ENCODE assay signal across 1 cellular context in the genomic region with DNA sequence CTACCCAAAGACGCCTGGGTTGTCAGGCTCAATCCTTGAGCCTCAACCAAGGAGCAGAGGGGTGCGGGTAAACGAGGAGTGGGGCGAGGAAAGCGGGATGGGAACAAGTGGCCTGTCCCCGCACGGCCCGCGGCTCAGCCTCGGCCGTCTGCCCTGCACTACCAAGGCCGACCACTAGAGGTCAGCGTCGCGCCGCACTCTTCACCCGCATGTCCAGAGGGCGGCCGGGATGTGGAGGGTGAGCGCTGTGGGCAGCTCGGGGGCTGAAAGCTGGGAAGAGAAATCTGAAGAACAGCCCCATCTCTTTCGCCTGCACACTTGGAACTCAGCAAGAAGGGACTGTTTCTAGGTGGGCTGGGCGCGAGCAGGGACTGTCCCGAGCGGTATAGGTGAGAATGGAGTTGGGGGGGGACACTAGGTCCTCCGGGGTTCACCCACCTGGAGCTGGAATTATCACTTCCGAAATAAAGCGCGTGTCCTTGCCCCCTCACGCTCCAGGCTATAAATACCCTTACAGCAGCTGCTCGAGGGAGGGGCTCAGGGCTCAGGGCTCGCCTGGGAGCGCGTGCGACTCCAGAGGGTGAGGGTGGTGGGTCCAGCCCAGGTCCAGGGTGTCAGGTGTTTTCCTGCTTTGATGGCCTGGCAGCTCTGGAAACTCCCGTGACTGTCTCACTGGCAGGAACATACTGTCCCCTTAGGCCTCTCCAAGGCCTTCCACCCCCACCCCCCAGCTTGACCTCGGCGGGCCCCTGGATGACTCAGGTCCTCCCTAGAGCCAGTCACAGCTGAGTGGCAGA.
TF ChIP-seq lines count a peak whose summit lies in the region.

No MANE protein-coding gene starts in this region.

TF ChIP-seq in HepG2, 621 proteins besides CTCF, POLR2A, EP300 and RAD21 (continued from another document and continues in another):
- peak; percentile 29 for TF ChIP-seq ZGPAT (CRISPR knock-in tag; IDR thresholded peaks at IDR 0.05)
- TF ChIP-seq ZNF256 (CRISPR knock-in tag; conservative IDR thresholded peaks at IDR 0.05), result no peak
- no peak; the same call in 1 of the 2 replicates for TF ChIP-seq THAP7 (CRISPR knock-in tag; IDR thresholded peaks at IDR 0.05)
- TF ChIP-seq ZNF354B (CRISPR knock-in tag; IDR thresholded peaks at IDR 0.05), result no peak
- no peak for TF ChIP-seq SATB2 (CRISPR knock-in tag; IDR thresholded peaks at IDR 0.05)
- TF ChIP-seq SIX1 (CRISPR knock-in tag; IDR thresholded peaks at IDR 0.05; ENCODE audit: borderline replicate concordance), result no peak
- no peak for TF ChIP-seq THYN1 (CRISPR knock-in tag; IDR thresholded peaks at IDR 0.05; ENCODE audit: borderline replicate concordance, low read depth)
- TF ChIP-seq ZSCAN20 (CRISPR knock-in tag; IDR thresholded peaks at IDR 0.05; ENCODE audit: borderline replicate concordance), result no peak
- no peak for TF ChIP-seq PRDM4 (CRISPR knock-in tag; IDR thresholded peaks at IDR 0.05; ENCODE audit: borderline replicate concordance)
- TF ChIP-seq, protein P1, sequence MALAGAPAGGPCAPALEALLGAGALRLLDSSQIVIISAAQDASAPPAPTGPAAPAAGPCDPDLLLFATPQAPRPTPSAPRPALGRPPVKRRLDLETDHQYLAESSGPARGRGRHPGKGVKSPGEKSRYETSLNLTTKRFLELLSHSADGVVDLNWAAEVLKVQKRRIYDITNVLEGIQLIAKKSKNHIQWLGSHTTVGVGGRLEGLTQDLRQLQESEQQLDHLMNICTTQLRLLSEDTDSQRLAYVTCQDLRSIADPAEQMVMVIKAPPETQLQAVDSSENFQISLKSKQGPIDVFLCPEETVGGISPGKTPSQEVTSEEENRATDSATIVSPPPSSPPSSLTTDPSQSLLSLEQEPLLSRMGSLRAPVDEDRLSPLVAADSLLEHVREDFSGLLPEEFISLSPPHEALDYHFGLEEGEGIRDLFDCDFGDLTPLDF (CRISPR knock-in tag; IDR thresholded peaks at IDR 0.05), result no peak
- peak; percentile 25; the same call in 1 of the 2 replicates for TF ChIP-seq HOXA5 (CRISPR knock-in tag; IDR thresholded peaks at IDR 0.05)
- no peak; the same call in 1 of the 2 replicates for TF ChIP-seq GABPB1 (CRISPR knock-in tag; IDR thresholded peaks at IDR 0.05)
- TF ChIP-seq MIXL1 (CRISPR knock-in tag; IDR thresholded peaks at IDR 0.05), result no peak
- TF ChIP-seq NR0B2 (CRISPR knock-in tag; IDR thresholded peaks at IDR 0.05), result peak; percentile 32; the same call in 1 of the 2 replicates
- TF ChIP-seq KDM5A (IDR thresholded peaks at IDR 0.05; ENCODE audit: borderline replicate concordance, low read length), result no peak; the same call in 1 of the 2 replicates
- TF ChIP-seq, protein P2, sequence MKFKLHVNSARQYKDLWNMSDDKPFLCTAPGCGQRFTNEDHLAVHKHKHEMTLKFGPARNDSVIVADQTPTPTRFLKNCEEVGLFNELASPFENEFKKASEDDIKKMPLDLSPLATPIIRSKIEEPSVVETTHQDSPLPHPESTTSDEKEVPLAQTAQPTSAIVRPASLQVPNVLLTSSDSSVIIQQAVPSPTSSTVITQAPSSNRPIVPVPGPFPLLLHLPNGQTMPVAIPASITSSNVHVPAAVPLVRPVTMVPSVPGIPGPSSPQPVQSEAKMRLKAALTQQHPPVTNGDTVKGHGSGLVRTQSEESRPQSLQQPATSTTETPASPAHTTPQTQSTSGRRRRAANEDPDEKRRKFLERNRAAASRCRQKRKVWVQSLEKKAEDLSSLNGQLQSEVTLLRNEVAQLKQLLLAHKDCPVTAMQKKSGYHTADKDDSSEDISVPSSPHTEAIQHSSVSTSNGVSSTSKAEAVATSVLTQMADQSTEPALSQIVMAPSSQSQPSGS (CRISPR knock-in tag; IDR thresholded peaks at IDR 0.05), result no peak
- TF ChIP-seq, protein P3, sequence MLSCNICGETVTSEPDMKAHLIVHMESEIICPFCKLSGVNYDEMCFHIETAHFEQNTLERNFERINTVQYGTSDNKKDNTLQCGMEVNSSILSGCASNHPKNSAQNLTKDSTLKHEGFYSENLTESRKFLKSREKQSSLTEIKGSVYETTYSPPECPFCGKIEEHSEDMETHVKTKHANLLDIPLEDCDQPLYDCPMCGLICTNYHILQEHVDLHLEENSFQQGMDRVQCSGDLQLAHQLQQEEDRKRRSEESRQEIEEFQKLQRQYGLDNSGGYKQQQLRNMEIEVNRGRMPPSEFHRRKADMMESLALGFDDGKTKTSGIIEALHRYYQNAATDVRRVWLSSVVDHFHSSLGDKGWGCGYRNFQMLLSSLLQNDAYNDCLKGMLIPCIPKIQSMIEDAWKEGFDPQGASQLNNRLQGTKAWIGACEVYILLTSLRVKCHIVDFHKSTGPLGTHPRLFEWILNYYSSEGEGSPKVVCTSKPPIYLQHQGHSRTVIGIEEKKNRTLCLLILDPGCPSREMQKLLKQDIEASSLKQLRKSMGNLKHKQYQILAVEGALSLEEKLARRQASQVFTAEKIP (CRISPR knock-in tag; IDR thresholded peaks at IDR 0.05; ENCODE audit: borderline replicate concordance), result no peak
- no peak for TF ChIP-seq ARNT (IDR thresholded peaks at IDR 0.05)
- TF ChIP-seq, protein P4, sequence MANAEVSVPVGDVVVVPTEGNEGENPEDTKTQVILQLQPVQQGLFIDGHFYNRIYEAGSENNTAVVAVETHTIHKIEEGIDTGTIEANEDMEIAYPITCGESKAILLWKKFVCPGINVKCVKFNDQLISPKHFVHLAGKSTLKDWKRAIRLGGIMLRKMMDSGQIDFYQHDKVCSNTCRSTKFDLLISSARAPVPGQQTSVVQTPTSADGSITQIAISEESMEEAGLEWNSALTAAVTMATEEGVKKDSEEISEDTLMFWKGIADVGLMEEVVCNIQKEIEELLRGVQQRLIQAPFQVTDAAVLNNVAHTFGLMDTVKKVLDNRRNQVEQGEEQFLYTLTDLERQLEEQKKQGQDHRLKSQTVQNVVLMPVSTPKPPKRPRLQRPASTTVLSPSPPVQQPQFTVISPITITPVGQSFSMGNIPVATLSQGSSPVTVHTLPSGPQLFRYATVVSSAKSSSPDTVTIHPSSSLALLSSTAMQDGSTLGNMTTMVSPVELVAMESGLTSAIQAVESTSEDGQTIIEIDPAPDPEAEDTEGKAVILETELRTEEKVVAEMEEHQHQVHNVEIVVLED (CRISPR knock-in tag; IDR thresholded peaks at IDR 0.05; ENCODE audit: borderline replicate concordance), result no peak
- no peak for TF ChIP-seq FIP1L1 (IDR thresholded peaks at IDR 0.05; ENCODE audit: borderline replicate concordance, insufficient read depth, low read depth, low read length)
- TF ChIP-seq ZNF770 (CRISPR knock-in tag; IDR thresholded peaks at IDR 0.05), result no peak
- no peak for TF ChIP-seq HOXA7 (CRISPR knock-in tag; IDR thresholded peaks at IDR 0.05)
- no peak for TF ChIP-seq PHF5A (CRISPR knock-in tag; IDR thresholded peaks at IDR 0.05; ENCODE audit: low read depth, unreplicated experiment)
- TF ChIP-seq ZNF841 (CRISPR knock-in tag; IDR thresholded peaks at IDR 0.05; ENCODE audit: borderline replicate concordance), result no peak
- TF ChIP-seq, protein P5, sequence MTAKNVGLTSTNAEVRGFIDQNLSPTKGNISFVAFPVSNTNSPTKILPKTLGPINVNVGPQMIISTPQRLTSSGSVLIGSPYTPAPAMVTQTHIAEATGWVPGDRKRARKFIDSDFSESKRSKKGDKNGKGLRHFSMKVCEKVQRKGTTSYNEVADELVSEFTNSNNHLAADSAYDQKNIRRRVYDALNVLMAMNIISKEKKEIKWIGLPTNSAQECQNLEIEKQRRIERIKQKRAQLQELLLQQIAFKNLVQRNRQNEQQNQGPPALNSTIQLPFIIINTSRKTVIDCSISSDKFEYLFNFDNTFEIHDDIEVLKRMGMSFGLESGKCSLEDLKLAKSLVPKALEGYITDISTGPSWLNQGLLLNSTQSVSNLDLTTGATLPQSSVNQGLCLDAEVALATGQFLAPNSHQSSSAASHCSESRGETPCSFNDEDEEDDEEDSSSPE (CRISPR knock-in tag; IDR thresholded peaks at IDR 0.05), result no peak
- TF ChIP-seq, protein P6, sequence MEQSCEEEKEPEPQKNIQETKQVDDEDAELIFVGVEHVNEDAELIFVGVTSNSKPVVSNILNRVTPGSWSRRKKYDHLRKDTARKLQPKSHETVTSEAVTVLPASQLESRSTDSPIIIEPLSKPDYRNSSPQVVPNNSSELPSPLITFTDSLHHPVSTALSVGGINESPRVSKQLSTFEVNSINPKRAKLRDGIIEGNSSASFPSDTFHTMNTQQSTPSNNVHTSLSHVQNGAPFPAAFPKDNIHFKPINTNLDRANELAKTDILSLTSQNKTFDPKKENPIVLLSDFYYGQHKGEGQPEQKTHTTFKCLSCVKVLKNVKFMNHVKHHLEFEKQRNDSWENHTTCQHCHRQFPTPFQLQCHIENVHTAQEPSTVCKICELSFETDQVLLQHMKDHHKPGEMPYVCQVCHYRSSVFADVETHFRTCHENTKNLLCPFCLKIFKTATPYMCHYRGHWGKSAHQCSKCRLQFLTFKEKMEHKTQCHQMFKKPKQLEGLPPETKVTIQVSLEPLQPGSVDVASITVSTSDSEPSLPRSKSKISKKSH (CRISPR knock-in tag; IDR thresholded peaks at IDR 0.05; ENCODE audit: borderline replicate concordance), result no peak; the same call in 1 of the 2 replicates
- no peak for TF ChIP-seq TBX3 (IDR thresholded peaks at IDR 0.05; ENCODE audit: borderline replicate concordance)
- TF ChIP-seq ZNF251 (CRISPR knock-in tag; IDR thresholded peaks at IDR 0.05), result no peak
- TF ChIP-seq ZFP36 (IDR thresholded peaks at IDR 0.05; ENCODE audit: borderline replicate concordance, low read depth, low read length, partially characterized antibody), result no peak
- TF ChIP-seq ZNF83 (CRISPR knock-in tag; IDR thresholded peaks at IDR 0.05; ENCODE audit: borderline replicate concordance), result no peak
- TF ChIP-seq KAT7 (CRISPR knock-in tag; IDR thresholded peaks at IDR 0.05; ENCODE audit: borderline replicate concordance), result no peak
- no peak for TF ChIP-seq ZNF33B (CRISPR knock-in tag; IDR thresholded peaks at IDR 0.05)
- no peak for TF ChIP-seq ZFYVE20 (CRISPR knock-in tag; IDR thresholded peaks at IDR 0.05; ENCODE audit: borderline replicate concordance, low read depth)
- no peak; the same call in 1 of the 2 replicates for TF ChIP-seq ZNF691 (CRISPR knock-in tag; IDR thresholded peaks at IDR 0.05; ENCODE audit: borderline replicate concordance, low read depth)
- TF ChIP-seq U2AF1 (optimal IDR thresholded peaks at IDR 0.05; ENCODE audit: low read depth, low read length), result no peak
- TF ChIP-seq SOX5 (CRISPR knock-in tag; IDR thresholded peaks at IDR 0.05; ENCODE audit: borderline replicate concordance), result no peak
- TF ChIP-seq ZMYM2 (CRISPR knock-in tag; IDR thresholded peaks at IDR 0.05), result no peak
- no peak for TF ChIP-seq HMGA1 (CRISPR knock-in tag; conservative IDR thresholded peaks at IDR 0.05)
- no peak for TF ChIP-seq ZNF10 (CRISPR knock-in tag; IDR thresholded peaks at IDR 0.05; ENCODE audit: borderline replicate concordance, low read depth)
- TF ChIP-seq WIZ (CRISPR knock-in tag; IDR thresholded peaks at IDR 0.05), result no peak
- TF ChIP-seq ETV6 (CRISPR knock-in tag; conservative IDR thresholded peaks at IDR 0.05), result 0 out of 2 replicates have a peak, but pooled peaks have one; percentile 48
